ENCODE assay signal across 23 cellular contexts in genomic region chr4:138982754-138983153, GRCh38. TPM values are rescaled to one million over a fixed set of nuclear protein-coding genes. Genes with fewer than 3 reads are reported as not detected.
DNase-seq lines count a peak whose midpoint lies in the region; ATAC-seq and TF ChIP-seq lines count a peak whose summit lies in the region.
"Had no signal": no experiment of that assay in that cellular context is flagged by ENCODE, and none has a peak within 500 bp of the region (broad histone marks: within the 10 kb centered on the region; RNA-seq: fewer than 3 reads in every experiment).

No MANE protein-coding gene starts in this region.

- H3K9me3 ChIP-seq in right atrium auricular region (no peaks in the 10 kb centered on the region), endodermal cell (ENCODE audit: control insufficient read depth, low read length) (no peaks in the 10 kb centered on the region), uterus (no peaks in the 10 kb centered on the region)
- H3K9me3 ChIP-seq: A549 had no signal

- no peak for TF ChIP-seq POLR2A in uterus (IDR thresholded peaks at IDR 0.05)

- H3K27ac Mint-ChIP-seq in endodermal cell: peak overlapping the region; percentile 72
- H3K27ac Mint-ChIP-seq in progenitor cell of endocrine pancreas: peak overlapping the region; percentile 8
- no peak overlapping the region for H3K27ac Mint-ChIP-seq in naive thymus-derived CD8-positive, alpha-beta T cell
- H3K27ac Mint-ChIP-seq: activated CD4-positive, alpha-beta memory T cell treated with anti-CD3 and anti-CD28 coated beads, Interleukin-2, amount 10 ng/mL, durations not matched to agents 7 days and 5 days; activated naive CD8-positive, alpha-beta T cell treated with anti-CD3 and anti-CD28 coated beads for 36 hours; CD8-positive, alpha-beta T cell had no signal

- H3K27me3 Mint-ChIP-seq in endodermal cell (ENCODE audit: insufficient read depth) (no peaks in the 10 kb centered on the region), progenitor cell of endocrine pancreas (no peaks in the 10 kb centered on the region)
- no peaks in the 10 kb centered on the region for H3K27me3 Mint-ChIP-seq in naive thymus-derived CD8-positive, alpha-beta T cell
- H3K27me3 Mint-ChIP-seq: activated CD4-positive, alpha-beta memory T cell treated with anti-CD3 and anti-CD28 coated beads, Interleukin-2, amount 10 ng/mL, durations not matched to agents 7 days and 5 days; activated naive CD8-positive, alpha-beta T cell treated with anti-CD3 and anti-CD28 coated beads for 36 hours; central memory CD8-positive, alpha-beta T cell had no signal

- TF ChIP-seq CTCF in right atrium auricular region (IDR thresholded peaks at IDR 0.05): no peak
- no peak for TF ChIP-seq CTCF in endodermal cell (conservative IDR thresholded peaks at IDR 0.05)
- no peak for TF ChIP-seq CTCF in progenitor cell of endocrine pancreas (IDR thresholded peaks at IDR 0.05; ENCODE audit: unreplicated experiment)
- TF ChIP-seq CTCF in uterus (IDR thresholded peaks at IDR 0.05): no peak

- H3K36me3 Mint-ChIP-seq in endodermal cell (ENCODE audit: low read depth): no peaks in the 10 kb centered on the region
- no peaks in the 10 kb centered on the region for H3K36me3 Mint-ChIP-seq in progenitor cell of endocrine pancreas (ENCODE audit: insufficient read depth)
- no peaks in the 10 kb centered on the region for H3K36me3 Mint-ChIP-seq in naive thymus-derived CD8-positive, alpha-beta T cell
- H3K36me3 Mint-ChIP-seq: activated naive CD8-positive, alpha-beta T cell treated with anti-CD3 and anti-CD28 coated beads for 36 hours; CD8-positive, alpha-beta T cell had no signal

- DNase-seq in right atrium auricular region (ENCODE audit: low spot score) (peak; percentile 40), left ventricle myocardium superior (no peak), endodermal cell (peak; percentile 64), progenitor cell of endocrine pancreas (ENCODE audit: low spot score, unreplicated experiment) (no peak), uterus (no peak), anterior cingulate cortex (lab: John Stamatoyannopoulos, UW) (no peak)
- no peak for DNase-seq in naive thymus-derived CD8-positive, alpha-beta T cell
- DNase-seq: activated CD4-positive, alpha-beta memory T cell treated with anti-CD3 and anti-CD28 coated beads, Interleukin-2, amount 10 ng/mL, durations not matched to agents 7 days and 5 days; activated naive CD8-positive, alpha-beta T cell treated with anti-CD3 and anti-CD28 coated beads for 36 hours; activated T-cell treated with anti-CD3 and anti-CD28 coated beads, Interleukin-2, amount 50 U/mL, for 48 hours; CD8-positive, alpha-beta T cell; DMS79 treated with DMSO at 0.1 percent for 48 hours; foreskin melanocyte; KBM-7; NCI-H1092; NCI-H82; RPMI8226; stimulated activated CD4-positive, alpha-beta T cell treated with anti-CD3 and anti-CD28 coated beads, Interleukin-4, amount 100 ng/mL, for 4 hours had no signal

- 92 to 95% methylated on average over 5 to 7 of the region's 7 CpGs for WGBS in endodermal cell (ENCODE audit: insufficient coverage in 1 of 2, insufficient read length in 1 of 2), 2 experiments

- H3K4me3 Mint-ChIP-seq in endodermal cell (no peak overlapping the region), progenitor cell of endocrine pancreas (ENCODE audit: low read depth) (no peak overlapping the region)
- H3K4me3 Mint-ChIP-seq in naive thymus-derived CD8-positive, alpha-beta T cell: no peak overlapping the region
- H3K4me3 Mint-ChIP-seq: activated CD4-positive, alpha-beta memory T cell treated with anti-CD3 and anti-CD28 coated beads, Interleukin-2, amount 10 ng/mL, durations not matched to agents 7 days and 5 days; activated naive CD8-positive, alpha-beta T cell treated with anti-CD3 and anti-CD28 coated beads for 36 hours; CD8-positive, alpha-beta T cell; central memory CD8-positive, alpha-beta T cell; neural crest cell had no signal

- peaks cover 7% of the 10 kb centered on the region for H3K9me3 Mint-ChIP-seq in endodermal cell
- no peaks in the 10 kb centered on the region for H3K9me3 Mint-ChIP-seq in progenitor cell of endocrine pancreas (ENCODE audit: low read depth)
- H3K9me3 Mint-ChIP-seq in naive thymus-derived CD8-positive, alpha-beta T cell: peaks cover 0 to 4% (median 0%) of the 10 kb centered on the region in 9 donors
- H3K9me3 Mint-ChIP-seq: activated CD4-positive, alpha-beta memory T cell treated with anti-CD3 and anti-CD28 coated beads, Interleukin-2, amount 10 ng/mL, durations not matched to agents 7 days and 5 days; activated naive CD8-positive, alpha-beta T cell treated with anti-CD3 and anti-CD28 coated beads for 36 hours; CD8-positive, alpha-beta T cell; central memory CD8-positive, alpha-beta T cell; neural crest cell had no signal

- POLR2A ChIA-PET in naive thymus-derived CD8-positive, alpha-beta T cell (lab: Charles Lee): no interaction called here

- H3K36me3 ChIP-seq in right atrium auricular region (no peaks in the 10 kb centered on the region), endodermal cell (ENCODE audit: control insufficient read depth, insufficient read depth, low read length) (no peaks in the 10 kb centered on the region), uterus (no peaks in the 10 kb centered on the region)

- peaks cover 0 to 17% of the 10 kb centered on the region in 2 donors for H3K4me1 ChIP-seq in right atrium auricular region
- H3K4me1 ChIP-seq in endodermal cell (ENCODE audit: control insufficient read depth, insufficient read depth, low read length): no peaks in the 10 kb centered on the region
- peaks cover 0 to 8% of the 10 kb centered on the region in 2 donors for H3K4me1 ChIP-seq in uterus

- H3K4me1 Mint-ChIP-seq in endodermal cell (peaks cover 18% of the 10 kb centered on the region), progenitor cell of endocrine pancreas (ENCODE audit: low read depth) (peaks cover 4% of the 10 kb centered on the region)
- H3K4me1 Mint-ChIP-seq in naive thymus-derived CD8-positive, alpha-beta T cell: peaks cover 0 to 9% (median 0%) of the 10 kb centered on the region in 4 donors
- H3K4me1 Mint-ChIP-seq: activated CD4-positive, alpha-beta memory T cell treated with anti-CD3 and anti-CD28 coated beads, Interleukin-2, amount 10 ng/mL, durations not matched to agents 7 days and 5 days; activated naive CD8-positive, alpha-beta T cell treated with anti-CD3 and anti-CD28 coated beads for 36 hours; central memory CD8-positive, alpha-beta T cell had no signal

- H3K4me3 ChIP-seq in right atrium auricular region: no peak overlapping the region
- H3K4me3 ChIP-seq in endodermal cell (ENCODE audit: low read length): no peak overlapping the region
- no peak overlapping the region for H3K4me3 ChIP-seq in uterus
- H3K4me3 ChIP-seq: A549 had no signal

- H3K27ac ChIP-seq in right atrium auricular region: peak overlapping the region; percentile 58 to 72
- no peak overlapping the region for H3K27ac ChIP-seq in endodermal cell (ENCODE audit: low read depth, low read length)
- H3K27ac ChIP-seq in uterus: peak overlapping the region; percentile 69 to 79
- H3K27ac ChIP-seq: VCaP had no signal

- intact Hi-C loops in left ventricle myocardium superior (cut with micrococcal nuclease): no loop called here
- intact Hi-C loops in uterus (cut with DNase I; ENCODE audit: low total_unique reads): no loop called here

- no peak for ATAC-seq in left ventricle myocardium superior
- no peak for ATAC-seq in naive thymus-derived CD8-positive, alpha-beta T cell
- ATAC-seq in GM18858 (IDR thresholded peaks at IDR 0.05; ENCODE audit: unreplicated experiment): no peak
- ATAC-seq: CD8-positive, alpha-beta T cell had no signal

- H3K27me3 ChIP-seq in right atrium auricular region: no peaks in the 10 kb centered on the region
- no peaks in the 10 kb centered on the region for H3K27me3 ChIP-seq in endodermal cell (ENCODE audit: control insufficient read depth, insufficient read depth, low read length, poor library complexity, severe bottlenecking)
- H3K27me3 ChIP-seq in uterus: no peaks in the 10 kb centered on the region

- no peak overlapping the region for H3K9ac ChIP-seq in endodermal cell (ENCODE audit: extremely low read depth, low read length, poor library complexity, severe bottlenecking)

RNA-seq across cellular contexts. Expression of gene NOCT, which starts 32.8 kb away (rescaled TPM):
- total RNA-seq in right atrium auricular region (1 to 10 TPM; 6.7 to 6.8 TPM), left ventricle myocardium superior (10.1 TPM), endodermal cell (10 to 100 TPM; 11.7 to 22.3 TPM), progenitor cell of endocrine pancreas (32.2 and 33.8 TPM in 2 replicates), uterus (1 to 10 TPM in 3 of 4 donors, not detected in 1; 2.3 to 7.4 (median 2.7) TPM)
- polyA plus RNA-seq in endodermal cell (2013, experiment 1 of 2): 7.1 TPM
- 7.7 TPM for polyA plus RNA-seq in endodermal cell (2013, experiment 2 of 2)
- 1 to 10 TPM; 2.0 to 2.1 TPM for total RNA-seq in naive thymus-derived CD8-positive, alpha-beta T cell
- under 1 TPM in 2 of 3 donors, not detected in 1; 0.44 to 0.51 TPM for polyA plus RNA-seq in naive thymus-derived CD8-positive, alpha-beta T cell

Comparison
In these comparisons a context has a peak if more than half of its experiments do, and no peak if none do; other contexts are left out.
1. DNase-seq: peak in right atrium auricular region (single experiment) and endodermal cell (single experiment); none in left ventricle myocardium superior (single experiment), progenitor cell of endocrine pancreas (single experiment), uterus (0 of 2), anterior cingulate cortex (0 of 58) and naive thymus-derived CD8-positive, alpha-beta T cell (0 of 10).
2. H3K27ac Mint-ChIP-seq: peak in endodermal cell (single experiment) and progenitor cell of endocrine pancreas (single experiment); none in naive thymus-derived CD8-positive, alpha-beta T cell (0 of 10).